8 cellular contexts compared by ENCODE assay signal in the genomic region with DNA sequence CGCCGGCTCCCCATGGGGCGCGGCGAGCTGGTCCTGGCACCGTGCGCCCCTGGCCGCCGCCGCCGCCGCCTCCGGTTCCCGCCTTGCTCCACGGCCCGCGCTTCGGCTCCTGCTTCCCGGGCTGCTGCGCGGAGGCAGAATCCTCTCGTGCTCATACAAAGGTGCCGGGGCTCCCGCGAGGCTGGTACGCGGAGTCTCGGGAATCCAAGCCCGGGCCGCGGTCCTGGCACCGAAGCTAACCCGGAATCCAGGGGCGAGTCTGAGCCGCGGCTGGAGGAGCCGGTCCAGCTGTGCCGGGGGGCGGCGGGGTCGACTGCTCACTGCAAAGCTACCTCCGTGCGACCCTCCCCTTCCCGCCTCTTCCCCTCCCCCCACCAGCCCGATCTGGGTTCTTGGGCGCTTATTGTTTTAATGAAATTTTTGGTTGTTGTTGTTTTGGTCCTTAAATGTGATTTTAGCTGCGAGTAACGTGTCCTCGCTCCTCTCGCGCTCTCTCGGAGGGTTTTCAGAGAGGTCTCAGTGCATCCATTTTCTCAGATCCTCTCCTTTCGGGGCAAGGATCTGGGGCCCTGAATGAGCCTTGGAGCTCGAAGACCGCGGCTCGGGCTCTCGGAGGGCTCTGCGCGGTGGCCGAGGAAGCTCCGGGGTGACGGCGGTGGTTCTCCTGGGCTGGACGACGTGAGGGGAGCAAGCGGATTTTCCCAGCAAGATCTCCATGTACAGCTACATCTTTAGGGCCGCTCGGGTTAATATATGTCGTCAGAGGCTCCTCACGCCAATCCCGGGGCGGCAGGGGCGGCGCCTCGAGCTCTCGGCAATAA. TPM values are rescaled to one million over a fixed set of nuclear protein-coding genes. Genes with fewer than 3 reads are reported as not detected.
DNase-seq lines count a peak whose midpoint lies in the region; ATAC-seq, FAIRE-seq and TF ChIP-seq lines count a peak whose summit lies in the region.

HAND2 (minus strand) TSS at position 725 of the 821 bp plus-strand sequence. CDS start 940 bp downstream, outside the sequence.

- TF ChIP-seq CTCF in astrocyte of the spinal cord (IDR thresholded peaks at IDR 0.05; ENCODE audit: low read depth, low read length): no peak
- no peak for TF ChIP-seq CTCF in lower leg skin (IDR thresholded peaks at IDR 0.05)

- WGBS in lower leg skin, 2 donors: 1 to 3% methylated on average over 55 to 64 of the region's 77 CpGs

- intact Hi-C loops in lower leg skin (cut with DNase I; ENCODE audit: low total_unique reads): no loop called here

- TF ChIP-seq POLR2A in lower leg skin (IDR thresholded peaks at IDR 0.05): no peak

- in situ Hi-C loops in astrocyte of the spinal cord (cut with HindIII; ENCODE audit: low sequenced_read_pairs): no loop called here

- peak within 1 kb of the TSS; percentile 13 for H3K4me3 ChIP-seq in astrocyte of the spinal cord (ENCODE audit: low read depth, low read length)
- H3K4me3 ChIP-seq in lower leg skin (ENCODE audit: low read depth, poor library complexity, severe bottlenecking): peak within 1 kb of the TSS; percentile 45

- peak; percentile 70 for DNase-seq in DMS114 treated with DMSO at 0.1 percent for 48 hours (lab: John Stamatoyannopoulos, UW; ENCODE audit: unreplicated experiment)
- DNase-seq in NCI-H1417 treated with DMSO at 0.1 percent for 48 hours (lab: John Stamatoyannopoulos, UW): peak; percentile 19
- DNase-seq in astrocyte of the spinal cord (ENCODE audit: low read depth, low spot score): no peak
- peak in 1 of 2 donors; percentile 71 for DNase-seq in lower leg skin (ENCODE audit: low spot score in 2 of 2)
- DNase-seq in urothelium cell line (ENCODE audit: low spot score): peak; percentile 75
- DNase-seq in stimulated activated CD4-positive, alpha-beta T cell treated with anti-CD3 and anti-CD28 coated beads, Interleukin-15, amount 100 ng/mL, for 24 hours: no peak
- DNase-seq in putamen (ENCODE audit: low spot score): no peak

- FAIRE-seq in urothelium cell line (lab: Jason Lieb, UNC): no peak

- no peak for ATAC-seq in HG02798 (IDR thresholded peaks at IDR 0.05; ENCODE audit: poor library complexity, unreplicated experiment)

RNA-seq across cellular contexts. Expression of gene HAND2, which starts in this region (rescaled TPM):
- total RNA-seq in lower leg skin: 10 to 100 TPM in 1 of 4 donors, 1 to 10 TPM in 2, under 1 TPM in 1; 0.25 to 11.0 (median 4.1) TPM

Comparison
In these comparisons a context has a peak if more than half of its experiments do, and no peak if none do; other contexts are left out.
1. DNase-seq: peak in DMS114 treated with DMSO at 0.1 percent for 48 hours (single experiment), NCI-H1417 treated with DMSO at 0.1 percent for 48 hours (single experiment) and urothelium cell line (single experiment); none in astrocyte of the spinal cord (single experiment), stimulated activated CD4-positive, alpha-beta T cell treated with anti-CD3 and anti-CD28 coated beads, Interleukin-15, amount 100 ng/mL, for 24 hours (single experiment) and putamen (single experiment).